Comparison of ENCODE assay signal across 17 cellular contexts in the genomic region with DNA sequence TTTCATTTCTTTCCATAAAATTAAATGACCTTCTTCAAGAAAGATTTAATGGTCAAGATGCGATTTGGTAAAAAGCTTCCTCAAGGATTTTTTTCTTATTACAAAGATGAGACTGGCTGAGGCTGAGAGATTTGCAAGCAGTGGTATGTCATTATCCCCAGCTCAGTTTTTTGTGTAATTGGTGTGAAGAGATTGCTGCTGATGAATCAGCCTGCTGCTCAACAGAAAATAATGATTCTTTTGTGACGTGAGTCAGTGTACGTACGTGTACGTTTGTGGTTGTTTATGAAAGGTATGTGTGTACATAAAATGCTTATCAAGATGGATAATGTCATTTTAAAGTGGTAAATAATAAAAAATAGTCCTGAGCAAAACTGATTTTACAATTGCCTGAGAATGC. TPM values are rescaled to one million over a fixed set of nuclear protein-coding genes. Genes with fewer than 3 reads are reported as not detected.
DNase-seq lines count a peak whose midpoint lies in the region; ATAC-seq and TF ChIP-seq lines count a peak whose summit lies in the region.
"Had no signal": no experiment of that assay in that cellular context is flagged by ENCODE, and none has a peak within 500 bp of the region (broad histone marks: within the 10 kb centered on the region; RNA-seq: fewer than 3 reads in every experiment).

No MANE protein-coding gene starts in this region.

- TF ChIP-seq CTCF in activated CD8-positive, alpha-beta T cell treated with anti-CD3 and anti-CD28 coated beads for 36 hours (IDR thresholded peaks at IDR 0.05): no peak
- TF ChIP-seq CTCF in RWPE2 (IDR thresholded peaks at IDR 0.05; ENCODE audit: poor library complexity, severe bottlenecking) (no peak), fibroblast of mammary gland (conservative IDR thresholded peaks at IDR 0.05; ENCODE audit: control insufficient read depth, insufficient read depth, low read depth, low read length) (no peak)

- H3K4me3 ChIP-seq in RWPE2 (ENCODE audit: severe bottlenecking) (no peak overlapping the region), fibroblast of mammary gland (ENCODE audit: control insufficient read depth, low read depth, low read length) (no peak overlapping the region), MG63 (no peak overlapping the region)
- H3K4me3 ChIP-seq: body of pancreas, lung, upper lobe of left lung had no signal

- H3K27me3 ChIP-seq in RWPE2 (ENCODE audit: insufficient read depth, poor library complexity, severe bottlenecking) (no peaks in the 10 kb centered on the region), MG63 (no peaks in the 10 kb centered on the region)
- H3K27me3 ChIP-seq: body of pancreas, upper lobe of left lung had no signal

- H3K4me3 Mint-ChIP-seq in activated CD8-positive, alpha-beta T cell treated with anti-CD3 and anti-CD28 coated beads, Interleukin-2, amount 10 ng/mL, durations not matched to agents 7 days and 5 days: no peak overlapping the region
- H3K4me3 Mint-ChIP-seq in activated CD8-positive, alpha-beta T cell treated with anti-CD3 and anti-CD28 coated beads for 36 hours: no peak overlapping the region
- H3K4me3 Mint-ChIP-seq: activated naive CD8-positive, alpha-beta T cell had no signal

- no peaks in the 10 kb centered on the region for H3K4me1 Mint-ChIP-seq in activated CD8-positive, alpha-beta T cell treated with anti-CD3 and anti-CD28 coated beads, Interleukin-2, amount 10 ng/mL, durations not matched to agents 7 days and 5 days (ENCODE audit: low read depth)
- no peaks in the 10 kb centered on the region for H3K4me1 Mint-ChIP-seq in activated CD8-positive, alpha-beta T cell treated with anti-CD3 and anti-CD28 coated beads for 36 hours (ENCODE audit: low read depth)
- H3K4me1 Mint-ChIP-seq: IgD-negative memory B cell had no signal

- intact Hi-C loops in activated CD8-positive, alpha-beta T cell treated with anti-CD3 and anti-CD28 coated beads for 36 hours (cut with micrococcal nuclease): no loop called here

- H3K9me3 Mint-ChIP-seq in activated CD8-positive, alpha-beta T cell treated with anti-CD3 and anti-CD28 coated beads, Interleukin-2, amount 10 ng/mL, durations not matched to agents 7 days and 5 days (ENCODE audit: insufficient read depth): no peaks in the 10 kb centered on the region
- H3K9me3 Mint-ChIP-seq in activated CD8-positive, alpha-beta T cell treated with anti-CD3 and anti-CD28 coated beads for 36 hours: no peaks in the 10 kb centered on the region

- CTCF ChIA-PET in activated CD8-positive, alpha-beta T cell treated with anti-CD3 and anti-CD28 coated beads, Interleukin-2, amount 10 ng/mL, durations not matched to agents 7 days and 5 days (lab: Charles Lee): interaction anchor here (1.0 to 1.1 kb wide), 2 partner anchors 10 to 23 kb away, joined by 3 read pairs; a partner anchor contains a TSS
- CTCF ChIA-PET in activated CD8-positive, alpha-beta T cell treated with anti-CD3 and anti-CD28 coated beads for 36 hours (lab: Charles Lee): interaction anchor here (1.1 kb wide), 1 partner anchor 10 kb away, joined by 4 read pairs; no protein-coding TSS in a partner anchor

- DNase-seq in activated CD8-positive, alpha-beta T cell treated with anti-CD3 and anti-CD28 coated beads, Interleukin-2, amount 10 ng/mL, durations not matched to agents 7 days and 5 days: peak; percentile 1
- no peak for DNase-seq in activated CD8-positive, alpha-beta T cell treated with anti-CD3 and anti-CD28 coated beads for 36 hours
- DNase-seq in RWPE2 (ENCODE audit: low spot score) (no peak), fibroblast of mammary gland (ENCODE audit: low read depth) (peak; percentile 39), globus pallidus (ENCODE audit: low spot score) (no peak), MG63 (no peak)
- no peak for DNase-seq in activated CD4-positive, alpha-beta T cell treated with anti-CD3 and anti-CD28 coated beads, Interleukin-2, amount 50 U/mL, for 1 hour
- DNase-seq: 8988T; body of pancreas; MM.1S; nucleus accumbens; stimulated activated CD4-positive, alpha-beta T cell treated with anti-CD3 and anti-CD28 coated beads, Interleukin-4, amount 100 ng/mL, for 4 hours; upper lobe of left lung had no signal

- H3K36me3 ChIP-seq in RWPE2 (ENCODE audit: low read depth) (peaks cover 31% of the 10 kb centered on the region), MG63 (peaks cover 25% of the 10 kb centered on the region)

- POLR2A ChIA-PET in activated CD8-positive, alpha-beta T cell treated with anti-CD3 and anti-CD28 coated beads, Interleukin-2, amount 10 ng/mL, durations not matched to agents 7 days and 5 days (lab: Charles Lee): no interaction called here
- POLR2A ChIA-PET in activated CD8-positive, alpha-beta T cell treated with anti-CD3 and anti-CD28 coated beads for 36 hours (lab: Charles Lee): no interaction called here

- H3K27ac ChIP-seq in RWPE2 (ENCODE audit: poor library complexity, severe bottlenecking): no peak overlapping the region
- H3K27ac ChIP-seq: upper lobe of left lung had no signal

- no peaks in the 10 kb centered on the region for H3K27me3 Mint-ChIP-seq in activated CD8-positive, alpha-beta T cell treated with anti-CD3 and anti-CD28 coated beads, Interleukin-2, amount 10 ng/mL, durations not matched to agents 7 days and 5 days (ENCODE audit: low read depth)
- no peaks in the 10 kb centered on the region for H3K27me3 Mint-ChIP-seq in activated CD8-positive, alpha-beta T cell treated with anti-CD3 and anti-CD28 coated beads for 36 hours
- H3K27me3 Mint-ChIP-seq: activated naive CD8-positive, alpha-beta T cell; IgD-negative memory B cell had no signal

- H3K27ac Mint-ChIP-seq in activated CD8-positive, alpha-beta T cell treated with anti-CD3 and anti-CD28 coated beads, Interleukin-2, amount 10 ng/mL, durations not matched to agents 7 days and 5 days: no peak overlapping the region
- no peak overlapping the region for H3K27ac Mint-ChIP-seq in activated CD8-positive, alpha-beta T cell treated with anti-CD3 and anti-CD28 coated beads for 36 hours
- H3K27ac Mint-ChIP-seq: activated naive CD8-positive, alpha-beta T cell had no signal

- H3K9me3 ChIP-seq in RWPE2 (ENCODE audit: severe bottlenecking): no peaks in the 10 kb centered on the region
- no peaks in the 10 kb centered on the region for H3K9me3 ChIP-seq in MG63
- H3K9me3 ChIP-seq: body of pancreas, upper lobe of left lung had no signal

- ATAC-seq in activated CD8-positive, alpha-beta T cell treated with anti-CD3 and anti-CD28 coated beads, Interleukin-2, amount 10 ng/mL, durations not matched to agents 7 days and 5 days: no peak
- no peak for ATAC-seq in activated CD8-positive, alpha-beta T cell treated with anti-CD3 and anti-CD28 coated beads for 36 hours
- ATAC-seq in RWPE2 (ENCODE audit: low read depth) (peak; percentile 26; the same call in 2 of the 3 replicates), HG02678 (IDR thresholded peaks at IDR 0.05; ENCODE audit: unreplicated experiment) (no peak)
- ATAC-seq: body of pancreas had no signal

- peaks cover 51% of the 10 kb centered on the region for H3K36me3 Mint-ChIP-seq in activated CD8-positive, alpha-beta T cell treated with anti-CD3 and anti-CD28 coated beads, Interleukin-2, amount 10 ng/mL, durations not matched to agents 7 days and 5 days (ENCODE audit: low read depth)
- peaks cover 28% of the 10 kb centered on the region for H3K36me3 Mint-ChIP-seq in activated CD8-positive, alpha-beta T cell treated with anti-CD3 and anti-CD28 coated beads for 36 hours (ENCODE audit: low read depth)

- no peaks in the 10 kb centered on the region for H3K4me1 ChIP-seq in RWPE2 (ENCODE audit: insufficient read depth, poor library complexity, severe bottlenecking)
- H3K4me1 ChIP-seq: body of pancreas, upper lobe of left lung had no signal

RNA-seq across cellular contexts. Expression of a gene that starts 9.9 kb away (rescaled TPM):
- 10 to 100 TPM; 22.9 to 26.8 TPM for total RNA-seq in activated CD8-positive, alpha-beta T cell treated with anti-CD3 and anti-CD28 coated beads, Interleukin-2, amount 10 ng/mL, durations not matched to agents 7 days and 5 days
- 10 to 100 TPM; 15.4 to 17.1 TPM for total RNA-seq in activated CD8-positive, alpha-beta T cell treated with anti-CD3 and anti-CD28 coated beads for 36 hours
- 44.7 and 46.2 TPM in 2 replicates for total RNA-seq in MG63 (2014; rRNA removed; shearing (Covaris generic); ENCODE audit: low replicate concordance)

RNA-seq across cellular contexts. Expression of a gene that starts 31.6 kb away (rescaled TPM):
- total RNA-seq in activated CD8-positive, alpha-beta T cell treated with anti-CD3 and anti-CD28 coated beads, Interleukin-2, amount 10 ng/mL, durations not matched to agents 7 days and 5 days: 100 to 1,000 TPM; 128 to 136 TPM
- total RNA-seq in activated CD8-positive, alpha-beta T cell treated with anti-CD3 and anti-CD28 coated beads for 36 hours: 100 to 1,000 TPM; 108 to 109 TPM
- total RNA-seq in MG63 (2014; rRNA removed; shearing (Covaris generic); ENCODE audit: low replicate concordance): 30.4 and 45.4 TPM in 2 replicates

Comparison
In these comparisons a context has a peak if more than half of its experiments do, and no peak if none do; other contexts are left out.
1. DNase-seq: peak in activated CD8-positive, alpha-beta T cell treated with anti-CD3 and anti-CD28 coated beads, Interleukin-2, amount 10 ng/mL, durations not matched to agents 7 days and 5 days (single experiment) and fibroblast of mammary gland (single experiment); none in activated CD8-positive, alpha-beta T cell treated with anti-CD3 and anti-CD28 coated beads for 36 hours (single experiment), RWPE2 (single experiment), activated CD4-positive, alpha-beta T cell treated with anti-CD3 and anti-CD28 coated beads, Interleukin-2, amount 50 U/mL, for 1 hour (single experiment), globus pallidus (single experiment) and MG63 (single experiment).